In genomic region chr2:100494712-100495111, GRCh38 we compare ENCODE assay signal across 1 cellular context.
TF ChIP-seq lines count a peak whose summit lies in the region.

No MANE protein-coding gene starts in this region.

TF ChIP-seq in H1, 55 proteins besides CTCF, POLR2A, EP300 and RAD21 (continued from another document):
- TF ChIP-seq ATF2 (IDR thresholded peaks at IDR 0.05; ENCODE audit: low read length), result no peak
- TF ChIP-seq ZNF274 (IDR thresholded peaks at IDR 0.05; ENCODE audit: borderline replicate concordance, extremely low read depth, low read length), result no peak
- TF ChIP-seq POU5F1 (IDR thresholded peaks at IDR 0.05; ENCODE audit: low read depth, low read length), result no peak
